8 cellular contexts compared by ENCODE assay signal in genomic region chr17:27654654-27655524, GRCh38. TPM values are rescaled to one million over a fixed set of nuclear protein-coding genes. Genes with fewer than 3 reads are reported as not detected.
DNase-seq lines count a peak whose midpoint lies in the region; ATAC-seq and TF ChIP-seq lines count a peak whose summit lies in the region.

No MANE protein-coding gene starts in this region.

- no peak for ATAC-seq in gastrocnemius medialis
- no peak for ATAC-seq in HG03439 (IDR thresholded peaks at IDR 0.05; ENCODE audit: unreplicated experiment)

- intact Hi-C loops in left ventricle myocardium inferior (cut with micrococcal nuclease) (loop anchor here (10.0 kb wide), 1 partner anchor 100 kb away; no protein-coding TSS in a partner anchor), gastrocnemius medialis (cut with DNase I; ENCODE audit: low total_unique reads) (loop anchor here (1.0 to 5.0 kb wide), 3 partner anchors 101 to 418 kb away; partner anchors contain the start of gene LYRM9)

- no peak overlapping the region for H3K27ac ChIP-seq in left ventricle myocardium inferior (replicated peaks)
- no peak overlapping the region for H3K27ac ChIP-seq in gastrocnemius medialis

- in situ Hi-C loops in gastrocnemius medialis (cut with MboI; ENCODE audit: low sequenced_read_pairs in 4 of 4): loop anchor here (5.0 to 25.0 kb wide), 5 partner anchors 48 to 303 kb away; partner anchors contain the start of gene LYRM9 (in 1 of the 4)

- H3K9me3 ChIP-seq in left ventricle myocardium inferior (replicated peaks) (no peaks in the 10 kb centered on the region), gastrocnemius medialis (no peaks in the 10 kb centered on the region)

- H3K27me3 ChIP-seq in left ventricle myocardium inferior (ENCODE audit: low read depth): peaks cover 5% of the 10 kb centered on the region
- no peaks in the 10 kb centered on the region for H3K27me3 ChIP-seq in gastrocnemius medialis

- TF ChIP-seq CTCF in left ventricle myocardium inferior (IDR thresholded peaks at IDR 0.05; ENCODE audit: borderline replicate concordance) (peak; percentile 91), gastrocnemius medialis (IDR thresholded peaks at IDR 0.05 in 4 of 5, conservative IDR thresholded peaks at IDR 0.05 in 1 of 5) (peak; percentile 54 to 92 (median 82))

- H3K4me1 ChIP-seq in left ventricle myocardium inferior (peaks cover under 1% of the 10 kb centered on the region), gastrocnemius medialis (peaks cover 0 to 2% of the 10 kb centered on the region in 2 donors)

- no peak for TF ChIP-seq POLR2A in gastrocnemius medialis (IDR thresholded peaks at IDR 0.05)

- H3K4me3 ChIP-seq in left ventricle myocardium inferior: no peak overlapping the region
- no peak overlapping the region for H3K4me3 ChIP-seq in gastrocnemius medialis

- H3K36me3 ChIP-seq in left ventricle myocardium inferior (no peaks in the 10 kb centered on the region), gastrocnemius medialis (no peaks in the 10 kb centered on the region)

- DNase-seq in DMS53 treated with DMSO at 0.1 percent for 48 hours (lab: John Stamatoyannopoulos, UW; ENCODE audit: unreplicated experiment) (peak; percentile 95), H4 (ENCODE audit: low spot score) (peak; percentile 83), NAMALWA (ENCODE audit: low spot score) (peak; percentile 91), SW 1271 (lab: John Stamatoyannopoulos, UW) (peak; percentile 63 to 83), left ventricle myocardium inferior (peak; percentile 65), gastrocnemius medialis (peak in 1 of 2 donors; percentile 49)
- DNase-seq in activated naive CD8-positive, alpha-beta T cell treated with anti-CD3 and anti-CD28 coated beads, Interleukin-2, amount 50 U/mL, for 16 hours (ENCODE audit: low read depth, low spot score): peak; percentile 37

RNA-seq across cellular contexts. Expression of gene LGALS9, which starts 23.9 kb away (rescaled TPM):
- 6.6 and 10.8 TPM in 2 replicates for total RNA-seq in H4 (2014; rRNA removed; shearing (Covaris generic))
- total RNA-seq in left ventricle myocardium inferior (15.2 TPM), gastrocnemius medialis (10 to 100 TPM in 1 of 4 donors, 1 to 10 TPM in 3; 2.4 to 20.3 (median 6.1) TPM)
